Comparison of ENCODE assay signal across 9 cellular contexts in the genomic region with DNA sequence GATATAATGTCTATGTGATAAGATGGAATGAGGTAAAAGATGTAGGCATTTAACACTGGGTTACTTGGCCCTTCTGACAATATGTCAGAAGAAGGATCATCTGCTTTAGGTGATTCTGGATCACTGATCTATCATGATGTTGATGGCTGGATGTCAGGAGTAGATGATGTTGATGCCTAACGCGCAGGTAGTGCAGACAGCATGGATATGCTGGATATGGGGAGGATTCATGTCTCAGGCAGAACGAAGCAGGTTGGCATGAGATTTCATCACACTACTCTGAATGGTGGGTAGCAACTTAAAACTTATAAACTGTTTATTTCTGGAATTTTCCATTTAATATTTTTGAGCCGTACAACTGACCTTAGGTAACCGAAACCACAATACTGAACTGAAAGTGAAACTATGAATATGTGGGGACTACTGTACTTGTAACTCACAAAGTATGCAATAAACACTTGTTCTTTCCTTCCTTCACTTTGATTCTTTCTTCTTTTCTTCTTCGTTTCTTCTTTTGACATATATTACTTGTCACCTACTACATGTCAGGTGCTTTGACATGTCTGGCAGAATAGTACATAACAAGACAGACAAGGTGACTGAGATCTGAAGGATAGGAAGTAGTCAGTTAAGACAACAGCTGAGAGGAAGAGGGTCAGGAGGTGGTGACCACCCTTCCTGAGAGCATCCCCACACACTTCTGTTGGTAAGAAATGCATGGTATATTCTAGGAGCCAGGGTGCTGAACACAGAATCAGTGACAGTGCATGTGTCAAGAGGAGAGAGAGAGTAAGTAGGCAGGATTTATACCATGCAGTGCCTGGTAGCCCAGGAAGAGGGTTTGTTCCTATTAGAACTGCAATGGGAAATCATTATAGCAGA.
DNase-seq lines count a peak whose midpoint lies in the region; ATAC-seq and TF ChIP-seq lines count a peak whose summit lies in the region.
"Had no signal": no experiment of that assay in that cellular context is flagged by ENCODE, and none has a peak within 500 bp of the region (broad histone marks: within the 10 kb centered on the region; RNA-seq: fewer than 3 reads in every experiment).

No MANE protein-coding gene starts in this region.

- peak overlapping the region; percentile 25 for H3K4me3 ChIP-seq in psoas muscle
- no peak overlapping the region for H3K4me3 ChIP-seq in SJCRH30

- H3K4me1 Mint-ChIP-seq in WTC11 = no peaks in the 10 kb centered on the region

- H3K27ac Mint-ChIP-seq in WTC11 = no peak overlapping the region

- H3K4me1 ChIP-seq in psoas muscle (no peaks in the 10 kb centered on the region), SJCRH30 (no peaks in the 10 kb centered on the region)

- peak; percentile 31 for DNase-seq in NCI-H2029 treated with DMSO at 0.1 percent for 48 hours (lab: John Stamatoyannopoulos, UW)
- DNase-seq in NCI-H2029 (lab: John Stamatoyannopoulos, UW) = no peak
- DNase-seq in RPMI7951 (ENCODE audit: low read depth) = peak; percentile 0
- DNase-seq in psoas muscle = no peak
- DNase-seq in WTC11 (ENCODE audit: low spot score) = no peak
- DNase-seq in SJCRH30 = no peak
- DNase-seq: effector memory CD4-positive, alpha-beta T cell had no signal

- TF ChIP-seq CTCF in psoas muscle (IDR thresholded peaks at IDR 0.05) = no peak
- no peak for TF ChIP-seq CTCF in WTC11 (IDR thresholded peaks at IDR 0.05)

- H3K9me3 Mint-ChIP-seq in WTC11 = no peaks in the 10 kb centered on the region

- TF ChIP-seq POLR2A in GM18505 (IDR thresholded peaks at IDR 0.05; ENCODE audit: borderline replicate concordance, extremely low read depth, insufficient read depth, insufficient read length) = no peak

- no peak overlapping the region for H3K27ac ChIP-seq in psoas muscle
- H3K27ac ChIP-seq in SJCRH30 = no peak overlapping the region

- H3K27me3 ChIP-seq in psoas muscle (ENCODE audit: insufficient read depth in 3 of 3, low read length in 2 of 3) = no peaks in the 10 kb centered on the region
- no peaks in the 10 kb centered on the region for H3K27me3 ChIP-seq in SJCRH30

- H3K9me3 ChIP-seq in psoas muscle = no peaks in the 10 kb centered on the region
- H3K9me3 ChIP-seq in SJCRH30 (replicated peaks) = no peaks in the 10 kb centered on the region

- H3K27me3 Mint-ChIP-seq in WTC11 (ENCODE audit: low read depth) = no peaks in the 10 kb centered on the region

- POLR2A ChIA-PET in WTC11 (lab: Charles Lee) = no interaction called here

- CTCF ChIA-PET in WTC11 (lab: Charles Lee) = no interaction called here

- H3K4me3 Mint-ChIP-seq in WTC11 = no peak overlapping the region

- H3K36me3 Mint-ChIP-seq in WTC11 = no peaks in the 10 kb centered on the region

- WGBS in psoas muscle, 3 donors = 70 to 78% (median 71%) methylated on average over 6 of the region's 6 CpGs

- H3K36me3 ChIP-seq in psoas muscle (ENCODE audit: insufficient read depth in 1 of 2, low read depth in 1 of 2) = no peaks in the 10 kb centered on the region
- H3K36me3 ChIP-seq in SJCRH30 = no peaks in the 10 kb centered on the region

- ATAC-seq in HG02884 (IDR thresholded peaks at IDR 0.05; ENCODE audit: unreplicated experiment) (peak; percentile 59), psoas muscle (no peak), WTC11 (no peak), GM18505 (IDR thresholded peaks at IDR 0.05; ENCODE audit: unreplicated experiment) (no peak)

- intact Hi-C loops in psoas muscle (cut with DNase I) = loop anchor here in 1 of 2 donors (10.0 kb wide), 1 partner anchor 1646 kb away; no protein-coding TSS in a partner anchor

TF ChIP-seq in WTC11, 78 proteins besides CTCF, POLR2A, EP300 and RAD21:
- TF ChIP-seq NR3C1 (CRISPR knock-in tag; conservative IDR thresholded peaks at IDR 0.05; ENCODE audit: low read depth) (no peak), EMX1 (CRISPR knock-in tag; IDR thresholded peaks at IDR 0.05) (no peak), FOXP1 (CRISPR knock-in tag; IDR thresholded peaks at IDR 0.05; ENCODE audit: borderline replicate concordance) (no peak), NFE2L1 (CRISPR knock-in tag; IDR thresholded peaks at IDR 0.05) (no peak), TP53 (CRISPR knock-in tag; IDR thresholded peaks at IDR 0.05) (no peak), ZNF416 (CRISPR knock-in tag; IDR thresholded peaks at IDR 0.05) (no peak)
- TF ChIP-seq, protein P1, sequence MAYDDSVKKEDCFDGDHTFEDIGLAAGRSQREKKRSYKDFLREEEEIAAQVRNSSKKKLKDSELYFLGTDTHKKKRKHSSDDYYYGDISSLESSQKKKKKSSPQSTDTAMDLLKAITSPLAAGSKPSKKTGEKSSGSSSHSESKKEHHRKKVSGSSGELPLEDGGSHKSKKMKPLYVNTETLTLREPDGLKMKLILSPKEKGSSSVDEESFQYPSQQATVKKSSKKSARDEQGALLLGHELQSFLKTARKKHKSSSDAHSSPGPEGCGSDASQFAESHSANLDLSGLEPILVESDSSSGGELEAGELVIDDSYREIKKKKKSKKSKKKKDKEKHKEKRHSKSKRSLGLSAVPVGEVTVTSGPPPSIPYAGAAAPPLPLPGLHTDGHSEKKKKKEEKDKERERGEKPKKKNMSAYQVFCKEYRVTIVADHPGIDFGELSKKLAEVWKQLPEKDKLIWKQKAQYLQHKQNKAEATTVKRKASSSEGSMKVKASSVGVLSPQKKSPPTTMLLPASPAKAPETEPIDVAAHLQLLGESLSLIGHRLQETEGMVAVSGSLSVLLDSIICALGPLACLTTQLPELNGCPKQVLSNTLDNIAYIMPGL (CRISPR knock-in tag; IDR thresholded peaks at IDR 0.05) = no peak
- TF ChIP-seq, protein P2, sequence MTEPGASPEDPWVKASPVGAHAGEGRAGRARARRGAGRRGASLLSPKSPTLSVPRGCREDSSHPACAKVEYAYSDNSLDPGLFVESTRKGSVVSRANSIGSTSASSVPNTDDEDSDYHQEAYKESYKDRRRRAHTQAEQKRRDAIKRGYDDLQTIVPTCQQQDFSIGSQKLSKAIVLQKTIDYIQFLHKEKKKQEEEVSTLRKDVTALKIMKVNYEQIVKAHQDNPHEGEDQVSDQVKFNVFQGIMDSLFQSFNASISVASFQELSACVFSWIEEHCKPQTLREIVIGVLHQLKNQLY (CRISPR knock-in tag; IDR thresholded peaks at IDR 0.05) = no peak

Comparison
In these comparisons a context has a peak if more than half of its experiments do, and no peak if none do; other contexts are left out.
1. DNase-seq: peak in NCI-H2029 treated with DMSO at 0.1 percent for 48 hours (single experiment) and RPMI7951 (single experiment); none in NCI-H2029 (single experiment), psoas muscle (0 of 2), WTC11 (single experiment) and SJCRH30 (0 of 2).